ENCODE assay signal across 23 cellular contexts in the genomic region with DNA sequence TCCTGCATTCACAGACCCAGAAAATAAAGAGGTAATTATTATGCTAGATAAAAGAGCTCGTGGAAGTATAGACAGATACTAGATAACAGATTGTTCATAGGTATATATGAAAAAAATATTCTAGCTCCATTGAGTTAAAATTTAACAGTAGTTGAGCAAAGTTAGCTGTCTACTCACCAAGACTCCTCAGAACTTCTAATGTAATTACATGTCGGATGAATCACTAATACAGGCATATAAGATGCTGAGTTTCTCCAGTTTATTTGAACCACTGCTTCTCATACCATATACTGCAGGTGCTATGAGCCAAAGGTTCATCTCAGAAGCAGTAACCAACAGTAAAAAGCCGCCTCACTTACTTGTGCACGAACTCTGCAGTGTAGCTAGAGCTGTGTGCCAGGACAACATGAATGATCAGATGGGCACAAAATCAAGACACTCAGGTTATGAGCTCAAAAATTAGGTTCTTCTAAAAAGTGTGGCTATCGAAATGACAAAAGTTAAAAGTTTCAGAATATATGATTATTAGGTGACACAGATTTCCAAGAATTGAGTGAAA.
"Had no signal": no experiment of that assay in that cellular context is flagged by ENCODE, and none has a peak within 500 bp of the region (broad histone marks: within the 10 kb centered on the region; RNA-seq: fewer than 3 reads in every experiment).

No MANE protein-coding gene starts in this region.

- H3K9me3 ChIP-seq: prostate gland, testis, tibial artery had no signal

- H3K9me3 Mint-ChIP-seq: type B pancreatic cell had no signal

- ATAC-seq: heart left ventricle; left colon; left ventricle myocardium superior; mucosa of descending colon; right cardiac atrium; stimulated activated memory B cell treated with anti-CD40 and anti-IgM and Interleukin-4, amounts not matched to agents 10 μg/mL and 1 μg/mL and 100 μg/mL, for 72 hours; stimulated activated naive CD8-positive, alpha-beta T cell treated with anti-CD3 and anti-CD28 coated beads, Interleukin-15, Interleukin-2, amounts not matched to agents 100 U/mL and 50 U/mL, for 24 hours had no signal

- H3K36me3 Mint-ChIP-seq: memory B cell; mesothelial cell of epicardium; naive B cell; stimulated activated memory B cell treated with anti-CD40 and anti-IgM and Interleukin-4, amounts not matched to agents 10 μg/mL and 1 μg/mL and 100 μg/mL, for 72 hours; type B pancreatic cell had no signal

- H3K27me3 ChIP-seq: heart left ventricle, hepatocyte, spleen, testis, tibial artery had no signal

- H3K36me3 ChIP-seq: heart left ventricle, prostate gland, spleen, tibial artery had no signal

- H3K4me3 Mint-ChIP-seq: memory B cell; mesothelial cell of epicardium; naive B cell; nephron progenitor cell; stimulated activated memory B cell treated with anti-CD40 and anti-IgM and Interleukin-4, amounts not matched to agents 10 μg/mL and 1 μg/mL and 100 μg/mL, for 72 hours; type B pancreatic cell had no signal

- H3K27ac Mint-ChIP-seq: memory B cell; mesothelial cell of epicardium; naive B cell; nephron progenitor cell; stimulated activated memory B cell treated with anti-CD40 and anti-IgM and Interleukin-4, amounts not matched to agents 10 μg/mL and 1 μg/mL and 100 μg/mL, for 72 hours; type B pancreatic cell had no signal

- H3K27me3 Mint-ChIP-seq: memory B cell, type B pancreatic cell had no signal

- H3K4me1 ChIP-seq: heart left ventricle, prostate gland, spleen, testis, tibial artery had no signal

- H3K4me3 ChIP-seq: heart left ventricle, hepatocyte, lung, mucosa of descending colon, prostate gland, skin epidermis, spleen, testis, tibial artery had no signal

- DNase-seq: cortex of kidney; heart left ventricle; left colon; left ventricle myocardium superior; mucosa of descending colon; naive B cell; nephron progenitor cell; nucleus accumbens; right cardiac atrium; spleen; stimulated activated CD4-positive, alpha-beta T cell treated with anti-CD3 and anti-CD28 coated beads, Interleukin-4, amount 100 ng/mL, for 4 hours; stimulated activated naive CD8-positive, alpha-beta T cell treated with anti-CD3 and anti-CD28 coated beads, Interleukin-15, Interleukin-2, amounts not matched to agents 100 U/mL and 50 U/mL, for 24 hours; substantia nigra; testis; tibial artery had no signal

- H3K27ac ChIP-seq: heart left ventricle, hepatocyte, prostate gland, skin epidermis, spleen, testis, tibial artery had no signal

- H2AFZ ChIP-seq: hepatocyte had no signal

- H3K4me1 Mint-ChIP-seq: memory B cell; mesothelial cell of epicardium; naive B cell; nephron progenitor cell; stimulated activated memory B cell treated with anti-CD40 and anti-IgM and Interleukin-4, amounts not matched to agents 10 μg/mL and 1 μg/mL and 100 μg/mL, for 72 hours had no signal

- H3K4me2 ChIP-seq: hepatocyte had no signal
